Comparison of ENCODE assay signal across 25 cellular contexts in the genomic region with DNA sequence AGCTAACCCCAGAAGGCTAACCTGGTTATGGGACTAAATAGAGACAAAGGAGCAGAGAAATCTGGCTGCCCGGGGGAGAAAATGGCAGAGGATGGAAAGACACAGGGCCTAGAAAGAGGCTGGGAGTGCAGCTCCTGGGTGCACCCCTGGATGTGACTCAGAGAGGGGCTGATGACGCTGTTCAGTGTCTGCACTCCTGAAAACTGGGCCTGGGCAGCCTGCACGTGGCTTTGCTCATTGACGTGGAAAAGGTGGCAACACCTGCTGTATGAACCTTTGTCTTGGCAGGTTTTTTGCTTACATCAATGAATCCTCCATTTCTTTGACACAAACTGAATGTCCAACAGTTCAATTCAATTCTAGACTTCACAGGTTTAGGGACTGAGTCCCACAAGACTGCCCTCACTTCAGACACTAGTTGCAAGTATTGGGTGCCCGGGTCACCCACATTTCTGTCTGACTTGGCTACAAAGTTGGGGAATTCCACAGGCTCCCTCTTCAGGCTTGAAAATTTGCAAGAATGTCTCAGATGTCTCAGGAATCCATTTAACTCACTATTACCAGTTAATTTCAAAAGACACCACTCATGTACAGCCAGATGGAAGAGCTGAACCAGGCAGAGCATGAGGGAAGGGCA.
"Had no signal": no experiment of that assay in that cellular context is flagged by ENCODE, and none has a peak within 500 bp of the region (broad histone marks: within the 10 kb centered on the region; RNA-seq: fewer than 3 reads in every experiment).

No MANE protein-coding gene starts in this region.

- H3K27ac ChIP-seq: foreskin keratinocyte, heart right ventricle, left lung, lower lobe of right lung, stomach, thyroid gland, upper lobe of right lung had no signal

- ATAC-seq: activated T-cell treated with anti-CD3 and anti-CD28 coated beads, Interleukin-2, amount 50 U/mL, for 4 hours; foreskin keratinocyte; heart right ventricle; left lung; lower lobe of right lung; mucosa of descending colon; natural killer cell treated with Interleukin-12 subunit alpha and Interleukin-12 subunit beta and Interleukin-15 and Interleukin-18, amount 100 ng/mL, for 72 hours; sciatic nerve; stimulated activated memory B cell treated with anti-CD40 and anti-IgM and Interleukin-4, amounts not matched to agents 10 μg/mL and 1 μg/mL and 100 μg/mL, for 72 hours; upper lobe of right lung; WTC11 had no signal

- FAIRE-seq: bronchial epithelial cell, small intestine had no signal

- H3K4me1 ChIP-seq: heart right ventricle, left lung, lower lobe of right lung, thyroid gland, upper lobe of right lung had no signal

- H3K27me3 ChIP-seq: esophagus muscularis mucosa, heart right ventricle, left lung, stomach, thyroid gland, upper lobe of right lung had no signal

- H3K4me3 ChIP-seq: esophagus muscularis mucosa, heart right ventricle, left lung, lower lobe of right lung, mucosa of descending colon, stomach, thyroid gland, upper lobe of right lung had no signal

- H3K36me3 ChIP-seq: esophagus muscularis mucosa, heart right ventricle, left lung, lower lobe of right lung, stomach, thyroid gland, upper lobe of right lung had no signal

- H3K9me3 ChIP-seq: esophagus muscularis mucosa, heart right ventricle, left lung, lower lobe of right lung, mucosa of descending colon, stomach, thyroid gland, upper lobe of right lung had no signal

- DNase-seq: activated CD4-positive, alpha-beta memory T cell treated with anti-CD3 and anti-CD28 coated beads, Interleukin-2, amount 10 ng/mL, durations not matched to agents 7 days and 5 days; activated CD4-positive, alpha-beta T cell treated with anti-CD3 and anti-CD28 coated beads for 1 hour; activated CD4-positive, alpha-beta T cell treated with anti-CD3 and anti-CD28 coated beads, Interleukin-2, amount 10 ng/mL, durations not matched to agents 7 days and 5 days; activated naive CD4-positive, alpha-beta T cell treated with Interleukin-2 at 50 U/mL for 16 hours; activated T-cell treated with anti-CD3 and anti-CD28 coated beads, Interleukin-2, amount 50 U/mL, for 4 hours; anterior cingulate cortex; endodermal cell; foreskin keratinocyte; heart right ventricle; left lung; lower lobe of right lung; mesendoderm; mucosa of descending colon; small intestine; stimulated activated CD4-positive, alpha-beta T cell treated with anti-CD3 and anti-CD28 coated beads, Interleukin-4, amount 100 ng/mL, for 24 hours; stomach; T-helper 2 cell; thyroid gland; upper lobe of right lung had no signal
